ENCODE assay signal across 8 cellular contexts in the genomic region with DNA sequence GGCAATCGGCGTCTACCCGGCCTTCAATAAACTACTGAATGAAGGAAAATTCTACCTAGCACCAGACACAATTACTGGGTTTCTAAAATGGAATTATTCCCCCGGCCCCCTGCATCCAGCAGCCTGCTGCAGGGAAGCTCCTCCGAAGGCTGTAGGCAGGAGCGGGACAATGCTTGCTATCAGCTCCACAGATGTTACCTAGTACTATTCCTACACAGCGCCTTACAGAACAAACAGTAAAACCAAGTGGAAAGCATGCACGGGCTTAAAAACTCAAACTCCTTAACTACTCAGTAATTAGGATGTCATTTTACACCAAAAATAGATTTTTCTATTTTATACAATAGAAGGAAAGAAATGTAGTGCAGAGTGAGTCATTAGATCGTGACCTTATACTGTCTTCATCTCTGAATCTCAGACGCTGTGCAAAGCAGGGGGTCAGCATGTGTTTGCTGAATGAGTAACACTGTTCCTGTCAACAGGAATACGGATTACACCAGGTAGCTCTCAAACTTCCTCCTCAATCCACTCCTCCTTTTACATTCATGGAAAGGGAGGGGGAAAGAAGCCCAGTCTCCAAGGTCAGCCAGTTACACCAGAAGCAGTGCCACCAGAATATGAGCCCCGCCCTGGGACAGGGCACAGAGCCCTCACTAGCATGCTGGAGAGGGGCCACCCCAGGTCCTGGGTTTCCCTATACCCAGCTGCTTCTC.
DNase-seq lines count a peak whose midpoint lies in the region; ATAC-seq and TF ChIP-seq lines count a peak whose summit lies in the region.

No MANE protein-coding gene starts in this region.

- peak overlapping the region; percentile 73 for H3K4me2 ChIP-seq in SK-N-SH

- no peaks in the 10 kb centered on the region for H3K27me3 Mint-ChIP-seq in activated CD8-positive, alpha-beta T cell treated with anti-CD3 and anti-CD28 coated beads for 36 hours

- H3K79me2 ChIP-seq in SK-N-SH (ENCODE audit: insufficient read depth): peaks cover 79% of the 10 kb centered on the region

- H3K9me3 ChIP-seq in SK-N-SH (no peaks in the 10 kb centered on the region), gastrocnemius medialis (no peaks in the 10 kb centered on the region)

- peak overlapping the region; percentile 70 for H3K9ac ChIP-seq in SK-N-SH

- intact Hi-C loops in cardiac septum (cut with DNase I) (no loop called here), gastrocnemius medialis (cut with DNase I; ENCODE audit: low total_unique reads) (no loop called here)
- intact Hi-C loops in activated CD8-positive, alpha-beta T cell treated with anti-CD3 and anti-CD28 coated beads for 36 hours (cut with micrococcal nuclease): no loop called here

- no peaks in the 10 kb centered on the region for H3K9me3 Mint-ChIP-seq in activated CD8-positive, alpha-beta T cell treated with anti-CD3 and anti-CD28 coated beads for 36 hours

- no peak for TF ChIP-seq RAD21 in SK-N-SH (IDR thresholded peaks at IDR 0.05; ENCODE audit: low read length)

- no peaks in the 10 kb centered on the region for H4K20me1 ChIP-seq in SK-N-SH (ENCODE audit: insufficient read depth)

- DNase-seq in ELR (ENCODE audit: low read depth) (peak; percentile 87), SK-N-SH (no peak), cardiac septum (ENCODE audit: low spot score) (peak; percentile 71), gastrocnemius medialis (peak in 1 of 2 donors; percentile 44), NCI-H524 treated with DMSO at 0.1 percent for 48 hours (lab: John Stamatoyannopoulos, UW) (no peak), NCI-H187 treated with DMSO at 0.1 percent for 48 hours (lab: John Stamatoyannopoulos, UW) (no peak)
- no peak for DNase-seq in activated CD8-positive, alpha-beta T cell treated with anti-CD3 and anti-CD28 coated beads for 36 hours

- H2AFZ ChIP-seq in SK-N-SH (ENCODE audit: low read depth): no peak overlapping the region

- no peak for TF ChIP-seq POLR2A in gastrocnemius medialis (IDR thresholded peaks at IDR 0.05)

- H3K36me3 Mint-ChIP-seq in activated CD8-positive, alpha-beta T cell treated with anti-CD3 and anti-CD28 coated beads for 36 hours (ENCODE audit: low read depth): no peaks in the 10 kb centered on the region

- H3K27ac ChIP-seq in SK-N-SH (ENCODE audit: low read depth in 2 of 2, low read length in 1 of 2) (peak overlapping the region in 1 of 2 experiments; percentile 98; a peak in 2 of 4 replicates), gastrocnemius medialis (peak overlapping the region; percentile 62 to 95 (median 76))

- ATAC-seq in gastrocnemius medialis: peak; percentile 45 to 65
- ATAC-seq in GM19328 (IDR thresholded peaks at IDR 0.05; ENCODE audit: unreplicated experiment): no peak
- ATAC-seq in activated CD8-positive, alpha-beta T cell treated with anti-CD3 and anti-CD28 coated beads for 36 hours: no peak

- POLR2A ChIA-PET in SK-N-SH (lab: Yijun Ruan, JAX): no interaction called here
- POLR2A ChIA-PET in activated CD8-positive, alpha-beta T cell treated with anti-CD3 and anti-CD28 coated beads for 36 hours (lab: Charles Lee): interaction anchor here (0.9 kb wide), 1 partner anchor 27 kb away, joined by 3 read pairs; no protein-coding TSS in a partner anchor

- CTCF ChIA-PET in SK-N-SH (lab: Yijun Ruan, JAX): no interaction called here
- CTCF ChIA-PET in activated CD8-positive, alpha-beta T cell treated with anti-CD3 and anti-CD28 coated beads for 36 hours (lab: Charles Lee): no interaction called here

- no peak overlapping the region for H3K4me3 Mint-ChIP-seq in activated CD8-positive, alpha-beta T cell treated with anti-CD3 and anti-CD28 coated beads for 36 hours

- H3K4me1 Mint-ChIP-seq in activated CD8-positive, alpha-beta T cell treated with anti-CD3 and anti-CD28 coated beads for 36 hours (ENCODE audit: low read depth): peaks cover 37% of the 10 kb centered on the region

- WGBS in SK-N-SH (ENCODE audit: low lambda C conversion rate): 36% methylated on average over 9 of the region's 12 CpGs

- H3K27me3 ChIP-seq in SK-N-SH (ENCODE audit: insufficient read depth) (no peaks in the 10 kb centered on the region), gastrocnemius medialis (no peaks in the 10 kb centered on the region)

- H3K4me3 ChIP-seq in SK-N-SH (ENCODE audit: low read depth in 2 of 2, low read length in 1 of 2) (peak overlapping the region in 1 of 2 experiments; percentile 6; a peak in 1 of 4 replicates), gastrocnemius medialis (no peak overlapping the region)

- no peak overlapping the region for H3K27ac Mint-ChIP-seq in activated CD8-positive, alpha-beta T cell treated with anti-CD3 and anti-CD28 coated beads for 36 hours

- H3K4me1 ChIP-seq in SK-N-SH (ENCODE audit: control insufficient read depth in 1 of 2, insufficient read depth in 2 of 2, low read depth in 1 of 2, low read length in 1 of 2) (peaks cover 9 to 28% of the 10 kb centered on the region in 2 experiments; a peak in 3 of 4 replicates), gastrocnemius medialis (peaks cover 71 to 83% of the 10 kb centered on the region in 2 donors)

- peaks cover 14% of the 10 kb centered on the region for H3F3A ChIP-seq in SK-N-SH (replicated peaks; ENCODE audit: insufficient read depth)

- H3K36me3 ChIP-seq in SK-N-SH (replicated peaks in 1 of 2; ENCODE audit: control insufficient read depth in 1 of 2, insufficient read depth in 2 of 2, low read length in 1 of 2): peaks cover 0 to 5% of the 10 kb centered on the region in 2 experiments
- no peaks in the 10 kb centered on the region for H3K36me3 ChIP-seq in gastrocnemius medialis

- in situ Hi-C loops in gastrocnemius medialis (cut with MboI; ENCODE audit: low sequenced_read_pairs in 4 of 4): no loop called here

- no peak for TF ChIP-seq EP300 in SK-N-SH (IDR thresholded peaks at IDR 0.05; ENCODE audit: borderline replicate concordance in 1 of 2, low read depth in 1 of 2, low read length in 1 of 2)

- H3K9me2 ChIP-seq in SK-N-SH: no peaks in the 10 kb centered on the region

- TF ChIP-seq CTCF in SK-N-SH (IDR thresholded peaks at IDR 0.05) (no peak), gastrocnemius medialis (IDR thresholded peaks at IDR 0.05 in 4 of 5, conservative IDR thresholded peaks at IDR 0.05 in 1 of 5) (no peak)
- no peak for TF ChIP-seq CTCF in activated CD8-positive, alpha-beta T cell treated with anti-CD3 and anti-CD28 coated beads for 36 hours (IDR thresholded peaks at IDR 0.05)

TF ChIP-seq in SK-N-SH, 30 proteins besides CTCF, POLR2A, EP300 and RAD21 (continues in another document):
- TF ChIP-seq, protein P1, sequence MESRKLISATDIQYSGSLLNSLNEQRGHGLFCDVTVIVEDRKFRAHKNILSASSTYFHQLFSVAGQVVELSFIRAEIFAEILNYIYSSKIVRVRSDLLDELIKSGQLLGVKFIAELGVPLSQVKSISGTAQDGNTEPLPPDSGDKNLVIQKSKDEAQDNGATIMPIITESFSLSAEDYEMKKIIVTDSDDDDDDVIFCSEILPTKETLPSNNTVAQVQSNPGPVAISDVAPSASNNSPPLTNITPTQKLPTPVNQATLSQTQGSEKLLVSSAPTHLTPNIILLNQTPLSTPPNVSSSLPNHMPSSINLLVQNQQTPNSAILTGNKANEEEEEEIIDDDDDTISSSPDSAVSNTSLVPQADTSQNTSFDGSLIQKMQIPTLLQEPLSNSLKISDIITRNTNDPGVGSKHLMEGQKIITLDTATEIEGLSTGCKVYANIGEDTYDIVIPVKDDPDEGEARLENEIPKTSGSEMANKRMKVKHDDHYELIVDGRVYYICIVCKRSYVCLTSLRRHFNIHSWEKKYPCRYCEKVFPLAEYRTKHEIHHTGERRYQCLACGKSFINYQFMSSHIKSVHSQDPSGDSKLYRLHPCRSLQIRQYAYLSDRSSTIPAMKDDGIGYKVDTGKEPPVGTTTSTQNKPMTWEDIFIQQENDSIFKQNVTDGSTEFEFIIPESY (IDR thresholded peaks at IDR 0.05; ENCODE audit: borderline replicate concordance, low read depth): no peak
- TF ChIP-seq FOSL2 (IDR thresholded peaks at IDR 0.05; ENCODE audit: borderline replicate concordance, low read depth): peak; percentile 70; the same call in 1 of the 2 replicates
- peak; percentile 78 for TF ChIP-seq RXRA (IDR thresholded peaks at IDR 0.05; ENCODE audit: borderline replicate concordance, low read depth)
- peak; percentile 56; the same call in 1 of the 2 replicates for TF ChIP-seq MEF2A (IDR thresholded peaks at IDR 0.05; ENCODE audit: borderline replicate concordance, low read depth)
- TF ChIP-seq, protein P2, sequence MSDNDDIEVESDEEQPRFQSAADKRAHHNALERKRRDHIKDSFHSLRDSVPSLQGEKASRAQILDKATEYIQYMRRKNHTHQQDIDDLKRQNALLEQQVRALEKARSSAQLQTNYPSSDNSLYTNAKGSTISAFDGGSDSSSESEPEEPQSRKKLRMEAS (IDR thresholded peaks at IDR 0.05; ENCODE audit: low read depth): peak; percentile 61; the same call in 1 of the 2 replicates
- TF ChIP-seq GABPA (IDR thresholded peaks at IDR 0.05; ENCODE audit: low read depth): no peak
- TF ChIP-seq, protein P3, sequence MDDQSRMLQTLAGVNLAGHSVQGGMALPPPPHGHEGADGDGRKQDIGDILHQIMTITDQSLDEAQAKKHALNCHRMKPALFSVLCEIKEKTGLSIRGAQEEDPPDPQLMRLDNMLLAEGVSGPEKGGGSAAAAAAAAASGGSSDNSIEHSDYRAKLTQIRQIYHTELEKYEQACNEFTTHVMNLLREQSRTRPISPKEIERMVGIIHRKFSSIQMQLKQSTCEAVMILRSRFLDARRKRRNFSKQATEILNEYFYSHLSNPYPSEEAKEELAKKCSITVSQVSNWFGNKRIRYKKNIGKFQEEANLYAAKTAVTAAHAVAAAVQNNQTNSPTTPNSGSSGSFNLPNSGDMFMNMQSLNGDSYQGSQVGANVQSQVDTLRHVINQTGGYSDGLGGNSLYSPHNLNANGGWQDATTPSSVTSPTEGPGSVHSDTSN (IDR thresholded peaks at IDR 0.05): peak; percentile 66

Comparison
In these comparisons a context has a peak if more than half of its experiments do, and no peak if none do; other contexts are left out.
1. DNase-seq: peak in ELR (single experiment) and cardiac septum (single experiment); none in SK-N-SH (single experiment), NCI-H524 treated with DMSO at 0.1 percent for 48 hours (single experiment), activated CD8-positive, alpha-beta T cell treated with anti-CD3 and anti-CD28 coated beads for 36 hours (single experiment) and NCI-H187 treated with DMSO at 0.1 percent for 48 hours (single experiment).
2. ATAC-seq: peak in gastrocnemius medialis (2 of 2); none in GM19328 (single experiment) and activated CD8-positive, alpha-beta T cell treated with anti-CD3 and anti-CD28 coated beads for 36 hours (single experiment).